Comparison of ENCODE assay signal across 10 cellular contexts in the genomic region with DNA sequence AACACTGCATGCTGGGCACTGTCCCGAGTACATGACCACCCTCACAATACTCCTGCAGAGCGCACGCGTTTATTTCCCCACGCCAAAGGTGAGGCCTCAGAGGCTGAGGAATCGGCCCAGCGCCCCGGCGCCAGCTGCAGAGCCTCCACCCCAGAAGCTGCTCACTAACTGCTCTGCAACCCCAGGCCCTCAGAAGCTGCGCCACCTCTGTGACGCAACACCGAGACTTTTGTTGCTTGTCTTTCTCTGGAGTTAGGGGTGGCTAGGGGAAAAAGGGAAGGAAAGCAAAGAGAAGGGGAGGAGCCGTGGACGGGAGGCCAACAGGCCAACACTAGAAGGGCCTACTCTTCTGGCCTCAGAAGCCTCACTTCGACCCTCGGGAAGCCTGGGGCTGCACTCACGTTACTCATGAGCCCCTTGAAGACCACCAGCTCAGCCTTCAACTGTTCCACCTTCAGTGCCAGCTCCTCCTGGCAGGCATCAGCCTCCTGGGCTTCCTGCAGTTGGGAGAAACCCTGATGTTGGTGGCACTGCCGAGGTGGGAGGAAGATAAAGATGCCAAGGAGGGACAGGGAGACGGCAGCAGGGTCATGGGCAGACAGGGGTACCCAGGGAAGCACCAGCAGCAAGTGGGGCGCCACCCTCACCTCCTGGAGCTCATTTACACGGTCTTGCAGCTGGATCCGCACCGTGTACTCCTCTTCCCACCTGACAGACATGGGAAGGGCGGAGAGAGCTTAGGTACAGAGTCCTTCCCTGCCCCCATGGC. TPM values are rescaled to one million over a fixed set of nuclear protein-coding genes. Genes with fewer than 3 reads are reported as not detected.
DNase-seq lines count a peak whose midpoint lies in the region; ATAC-seq and TF ChIP-seq lines count a peak whose summit lies in the region.
"Had no signal": no experiment of that assay in that cellular context is flagged by ENCODE, and none has a peak within 500 bp of the region (broad histone marks: within the 10 kb centered on the region; RNA-seq: fewer than 3 reads in every experiment).

No MANE protein-coding gene starts in this region.

- DNase-seq in GM23248 (no peak), osteocyte (ENCODE audit: extremely low spot score, unreplicated experiment) (no peak), PC-3 (no peak), DMS79 treated with DMSO at 0.1 percent for 48 hours (lab: John Stamatoyannopoulos, UW) (no peak)
- DNase-seq: CD4-positive, alpha-beta T cell; MM.1S; stimulated activated CD4-positive, alpha-beta T cell treated with anti-CD3 and anti-CD28 coated beads, Interleukin-15, amount 100 ng/mL, for 24 hours had no signal

- no peak overlapping the region for H3K4me3 Mint-ChIP-seq in osteocyte (ENCODE audit: unreplicated experiment)
- H3K4me3 Mint-ChIP-seq: CD4-positive, alpha-beta T cell; central memory CD8-positive, alpha-beta T cell had no signal

- peak overlapping the region; percentile 96 for H3K27ac Mint-ChIP-seq in osteocyte (ENCODE audit: unreplicated experiment)

- H3K4me2 ChIP-seq in GM23248 (ENCODE audit: unreplicated experiment) = peak overlapping the region; percentile 100
- H3K4me2 ChIP-seq in PC-3 (ENCODE audit: low read length) = no peak overlapping the region

- H3K4me1 ChIP-seq in GM23248 (ENCODE audit: insufficient read depth) (peaks cover 74% of the 10 kb centered on the region), PC-3 (ENCODE audit: insufficient read depth, low read length) (peaks cover 19% of the 10 kb centered on the region)

- in situ Hi-C loops in GM23248 (cut with MboI) = no loop called here

- peaks cover 67% of the 10 kb centered on the region for H3F3A ChIP-seq in GM23248 (ENCODE audit: insufficient read depth)
- H3F3A ChIP-seq in PC-3 (ENCODE audit: low read length, unreplicated experiment) = no peaks in the 10 kb centered on the region

- WGBS in GM23248 (ENCODE audit: low coverage in 1 of 2, low lambda C conversion rate in 2 of 2, missing lambda C conversion rate in 2 of 2), 2 experiments = 77 to 84% methylated on average over 22 to 24 of the region's 24 CpGs

- peaks cover 67% of the 10 kb centered on the region for H3K4me1 Mint-ChIP-seq in osteocyte (ENCODE audit: unreplicated experiment)

- H3K9me3 ChIP-seq in GM23248 (ENCODE audit: low read depth) = no peaks in the 10 kb centered on the region
- no peaks in the 10 kb centered on the region for H3K9me3 ChIP-seq in PC-3 (ENCODE audit: low read length)

- no peak for TF ChIP-seq CTCF in osteocyte (IDR thresholded peaks at IDR 0.05)
- TF ChIP-seq CTCF in PC-3 (conservative IDR thresholded peaks at IDR 0.05; ENCODE audit: low read depth, low read length) = no peak

- peak overlapping the region; percentile 96 for H3K27ac ChIP-seq in GM23248
- peak overlapping the region; percentile 90 for H3K27ac ChIP-seq in cingulate gyrus (ENCODE audit: low read depth, low read length)
- no peak overlapping the region for H3K27ac ChIP-seq in PC-3 (ENCODE audit: low read length)

- no peak overlapping the region for H2AFZ ChIP-seq in GM23248
- no peak overlapping the region for H2AFZ ChIP-seq in PC-3 (ENCODE audit: low read length)

- ATAC-seq in PC-3 (no peak), GM19467 (IDR thresholded peaks at IDR 0.05; ENCODE audit: unreplicated experiment) (no peak)

- no peaks in the 10 kb centered on the region for H3K27me3 Mint-ChIP-seq in osteocyte (ENCODE audit: unreplicated experiment)
- H3K27me3 Mint-ChIP-seq: CD4-positive, alpha-beta T cell; central memory CD8-positive, alpha-beta T cell had no signal

- H4K20me1 ChIP-seq in GM23248 (ENCODE audit: insufficient read depth) = no peaks in the 10 kb centered on the region
- no peaks in the 10 kb centered on the region for H4K20me1 ChIP-seq in PC-3 (ENCODE audit: low read length)

- H3K4me3 ChIP-seq in GM23248 = peak overlapping the region; percentile 61
- no peak overlapping the region for H3K4me3 ChIP-seq in PC-3 (ENCODE audit: low read length)

- POLR2A ChIA-PET in PC-3 (lab: Charles Lee; ENCODE audit: unreplicated experiment) = no interaction called here

- intact Hi-C loops in PC-3 (cut with micrococcal nuclease) = no loop called here

- H3K79me2 ChIP-seq in GM23248 (ENCODE audit: insufficient read depth) (peaks cover 76% of the 10 kb centered on the region), PC-3 (ENCODE audit: low read length) (no peaks in the 10 kb centered on the region)

- H3K27me3 ChIP-seq in GM23248 (replicated peaks; ENCODE audit: insufficient read depth) (no peaks in the 10 kb centered on the region), PC-3 (ENCODE audit: low read length) (no peaks in the 10 kb centered on the region)

- CTCF ChIA-PET in PC-3 (lab: Charles Lee) = no interaction called here

- H3K9me3 Mint-ChIP-seq in osteocyte (ENCODE audit: unreplicated experiment) = no peaks in the 10 kb centered on the region
- H3K9me3 Mint-ChIP-seq: CD4-positive, alpha-beta T cell; central memory CD8-positive, alpha-beta T cell had no signal

- H3K9me2 ChIP-seq in GM23248 (ENCODE audit: insufficient read depth) (no peaks in the 10 kb centered on the region), PC-3 (replicated peaks; ENCODE audit: low read length) (no peaks in the 10 kb centered on the region)

- H3K36me3 Mint-ChIP-seq in osteocyte (ENCODE audit: unreplicated experiment) = peaks cover 16% of the 10 kb centered on the region

- BruUV-seq in PC-3 (replicated peaks; lab: Mats Ljungman, UMichigan) = no TSS peak

- H3K36me3 ChIP-seq in GM23248 (ENCODE audit: low read depth) = peaks cover 5% of the 10 kb centered on the region; the same call in 1 of the 2 replicates
- H3K36me3 ChIP-seq in PC-3 (ENCODE audit: low read depth, low read length) = no peaks in the 10 kb centered on the region

- H3K9ac ChIP-seq in GM23248 (peak overlapping the region; percentile 89), PC-3 (ENCODE audit: low read length) (no peak overlapping the region)

RNA-seq across cellular contexts. Expression of a gene that starts 5.4 kb away (rescaled TPM):
- total RNA-seq in GM23248 (2014; rRNA removed; shearing (Covaris generic)) = 18.0 and 19.7 TPM in 2 replicates
- polyA plus RNA-seq in GM23248 (2016; fragmentation: Nextera tagmentation; extraction: Ambion mirVana) = 14.5 and 19.2 TPM in 2 replicates
- total RNA-seq in osteocyte (35.9 and 40.7 TPM in 2 replicates), PC-3 (2014; rRNA removed) (0.11 and 1.0 TPM in 2 replicates)

RNA-seq across cellular contexts. Expression of a gene that starts 16.2 kb away (rescaled TPM):
- 6,196 and 7,726 TPM in 2 replicates for total RNA-seq in GM23248 (2014; rRNA removed; shearing (Covaris generic))
- polyA plus RNA-seq in GM23248 (2016; fragmentation: Nextera tagmentation; extraction: Ambion mirVana) = 7,868 and 8,138 TPM in 2 replicates
- total RNA-seq in osteocyte (1,754 and 1,775 TPM in 2 replicates), PC-3 (2014; rRNA removed) (6,976 and 7,326 TPM in 2 replicates)

RNA-seq across cellular contexts. Expression of a gene that starts 17.6 kb away (rescaled TPM):
- 44.3 TPM in 2 replicates for total RNA-seq in GM23248 (2014; rRNA removed; shearing (Covaris generic))
- 27.0 and 31.8 TPM in 2 replicates for polyA plus RNA-seq in GM23248 (2016; fragmentation: Nextera tagmentation; extraction: Ambion mirVana)
- 32.5 and 34.5 TPM in 2 replicates for total RNA-seq in osteocyte
- total RNA-seq in PC-3 (2014; rRNA removed) = 63.3 and 83.8 TPM in 2 replicates

RNA-seq across cellular contexts. Expression of a gene that starts 56.6 kb away (rescaled TPM):
- 26.3 and 46.8 TPM in 2 replicates for total RNA-seq in GM23248 (2014; rRNA removed; shearing (Covaris generic))
- polyA plus RNA-seq in GM23248 (2016; fragmentation: Nextera tagmentation; extraction: Ambion mirVana) = 15.5 and 17.6 TPM in 2 replicates
- 36.4 and 36.9 TPM in 2 replicates for total RNA-seq in osteocyte
- 105 TPM in 2 replicates for total RNA-seq in PC-3 (2014; rRNA removed)

RNA-seq across cellular contexts. Expression of a gene that starts 56.7 kb away (rescaled TPM):
- total RNA-seq in GM23248 (2014; rRNA removed; shearing (Covaris generic)) = 148 and 171 TPM in 2 replicates
- 61.5 and 72.1 TPM in 2 replicates for polyA plus RNA-seq in GM23248 (2016; fragmentation: Nextera tagmentation; extraction: Ambion mirVana)
- total RNA-seq in osteocyte (348 and 351 TPM in 2 replicates), PC-3 (2014; rRNA removed) (216 and 231 TPM in 2 replicates)
